Comparison of ENCODE assay signal across 2 cellular contexts in the genomic region with DNA sequence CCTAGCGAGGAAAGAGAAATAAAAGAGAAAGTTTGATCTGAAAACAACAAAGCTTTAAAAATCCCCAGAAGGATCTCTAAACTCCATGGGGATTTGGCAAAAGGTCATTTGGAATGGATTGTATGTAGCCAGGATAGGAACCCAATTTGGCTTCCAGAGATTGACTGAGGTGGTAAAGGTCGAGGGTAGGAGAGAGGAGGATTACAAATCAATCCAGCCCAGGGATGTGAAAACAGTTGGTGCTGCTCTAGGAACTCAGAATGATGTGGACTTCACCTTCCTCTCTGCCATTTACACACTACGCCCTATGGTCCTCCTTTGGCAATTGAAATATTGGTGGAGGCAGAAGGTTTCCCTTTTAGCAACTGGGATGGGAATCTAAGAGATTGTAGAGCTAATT.
TF ChIP-seq lines count a peak whose summit lies in the region.

No MANE protein-coding gene starts in this region.

TF ChIP-seq in A549, 52 proteins besides CTCF, POLR2A, EP300 and RAD21:
- TF ChIP-seq FOSL2 (IDR thresholded peaks at IDR 0.05) (no peak), FOSL2 (CRISPR knock-in tag; IDR thresholded peaks at IDR 0.05) (no peak), HOXA7 (CRISPR knock-in tag; IDR thresholded peaks at IDR 0.05) (no peak), POLR2AphosphoS2 (conservative IDR thresholded peaks at IDR 0.05; ENCODE audit: low read length) (no peak), KDM5A (IDR thresholded peaks at IDR 0.05) (no peak), HDAC2 (IDR thresholded peaks at IDR 0.05) (no peak), NR3C1 (IDR thresholded peaks at IDR 0.05) (no peak), PHF8 (IDR thresholded peaks at IDR 0.05; ENCODE audit: borderline replicate concordance, low read depth) (no peak)

TF ChIP-seq in H1, 55 proteins besides CTCF, POLR2A, EP300 and RAD21:
- no peak for TF ChIP-seq SUZ12 (IDR thresholded peaks at IDR 0.05; ENCODE audit: low read length)
- TF ChIP-seq HDAC2 (IDR thresholded peaks at IDR 0.05; ENCODE audit: borderline replicate concordance in 1 of 2, low read depth in 2 of 2, low read length in 2 of 2): no peak
- no peak for TF ChIP-seq TAF7 (optimal IDR thresholded peaks at IDR 0.05; ENCODE audit: borderline replicate concordance, low read depth, low read length)
- TF ChIP-seq YY1 (IDR thresholded peaks at IDR 0.05; ENCODE audit: low read depth, low read length): no peak
- TF ChIP-seq, protein P1, sequence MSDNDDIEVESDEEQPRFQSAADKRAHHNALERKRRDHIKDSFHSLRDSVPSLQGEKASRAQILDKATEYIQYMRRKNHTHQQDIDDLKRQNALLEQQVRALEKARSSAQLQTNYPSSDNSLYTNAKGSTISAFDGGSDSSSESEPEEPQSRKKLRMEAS (IDR thresholded peaks at IDR 0.05): no peak
- no peak for TF ChIP-seq PHF8 (conservative IDR thresholded peaks at IDR 0.05; ENCODE audit: low read depth, low read length)
- TF ChIP-seq TAF1 (IDR thresholded peaks at IDR 0.05; ENCODE audit: low read depth, low read length): no peak
- no peak for TF ChIP-seq ASH2L (IDR thresholded peaks at IDR 0.05; ENCODE audit: low read length)
- no peak for TF ChIP-seq SIN3A (conservative IDR thresholded peaks at IDR 0.05 in 1 of 2, IDR thresholded peaks at IDR 0.05 in 1 of 2; ENCODE audit: low read depth in 1 of 2, low read length in 2 of 2)
- no peak for TF ChIP-seq SP1 (IDR thresholded peaks at IDR 0.05; ENCODE audit: low read depth, low read length)
- no peak for TF ChIP-seq CTBP2 (IDR thresholded peaks at IDR 0.05; ENCODE audit: borderline replicate concordance, insufficient read depth, insufficient read length, low read length)
- no peak for TF ChIP-seq CBX5 (IDR thresholded peaks at IDR 0.05; ENCODE audit: low read depth, low read length)
- TF ChIP-seq EZH2 (IDR thresholded peaks at IDR 0.05; ENCODE audit: low read depth, low read length, severe bottlenecking): no peak
